13 cellular contexts compared by ENCODE assay signal in the genomic region with DNA sequence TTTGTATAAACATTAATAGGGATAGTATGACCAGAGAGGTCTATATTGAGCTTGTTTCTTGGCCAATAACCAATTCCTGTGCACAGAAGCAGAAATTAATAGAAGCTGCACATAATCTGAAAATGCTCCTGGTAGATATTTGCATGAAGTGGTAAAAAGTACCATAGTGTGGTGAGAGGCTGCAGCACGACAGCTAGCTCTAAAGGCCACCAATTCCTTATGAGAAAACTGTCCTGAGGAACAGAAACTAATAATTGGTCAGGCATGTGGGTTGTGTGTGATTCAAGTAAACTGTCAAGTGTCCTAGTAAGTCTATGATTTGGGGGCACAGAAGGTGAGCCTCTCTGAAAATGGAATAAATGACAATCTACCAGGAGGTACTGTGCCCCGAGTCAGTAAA. TPM values are rescaled to one million over a fixed set of nuclear protein-coding genes. Genes with fewer than 3 reads are reported as not detected.
DNase-seq lines count a peak whose midpoint lies in the region; ATAC-seq and TF ChIP-seq lines count a peak whose summit lies in the region.
"Had no signal": no experiment of that assay in that cellular context is flagged by ENCODE, and none has a peak within 500 bp of the region (broad histone marks: within the 10 kb centered on the region; RNA-seq: fewer than 3 reads in every experiment).

No MANE protein-coding gene starts in this region.

- no peaks in the 10 kb centered on the region for H3K9me2 ChIP-seq in PC-9 (ENCODE audit: insufficient read depth)

- H3K36me3 Mint-ChIP-seq in activated naive CD4-positive, alpha-beta T cell treated with anti-CD3 and anti-CD28 coated beads, Interleukin-2, amount 50 U/mL, for 72 hours: no peaks in the 10 kb centered on the region

- H3K27me3 ChIP-seq in prostate gland (replicated peaks; ENCODE audit: insufficient read depth): no peaks in the 10 kb centered on the region
- H3K27me3 ChIP-seq in PC-9 (ENCODE audit: insufficient read depth, low read depth): no peaks in the 10 kb centered on the region

- H3K9me3 ChIP-seq in prostate gland: no peaks in the 10 kb centered on the region
- H3K9me3 ChIP-seq in PC-9 (ENCODE audit: insufficient read depth, low read depth): no peaks in the 10 kb centered on the region

- POLR2A ChIA-PET in PC-9 (lab: Charles Lee; ENCODE audit: unreplicated experiment): interaction anchor here (0.6 kb wide), 2 partner anchors 119 to 1221 kb away, joined by 4 read pairs; no protein-coding TSS in a partner anchor

- H3K9me3 Mint-ChIP-seq in activated naive CD4-positive, alpha-beta T cell treated with anti-CD3 and anti-CD28 coated beads, Interleukin-2, amount 50 U/mL, for 72 hours: peaks cover 3 to 4% of the 10 kb centered on the region in 2 donors

- WGBS in prostate gland: 41% methylated on average over 2 of the region's 2 CpGs

- no peaks in the 10 kb centered on the region for H3K4me1 ChIP-seq in prostate gland (replicated peaks)
- peaks cover 3% of the 10 kb centered on the region; the same call in 1 of the 2 replicates for H3K4me1 ChIP-seq in PC-9 (replicated peaks; ENCODE audit: insufficient read depth)

- H3K27ac ChIP-seq in prostate gland (peak overlapping the region; percentile 14 to 31), PC-9 (no peak overlapping the region)
- H3K27ac ChIP-seq: skin epidermis had no signal

- BruUV-seq in PC-9 (replicated peaks; lab: Mats Ljungman, UMichigan): no TSS peak

- ATAC-seq in GM19025 (IDR thresholded peaks at IDR 0.05; ENCODE audit: low read depth, unreplicated experiment) (peak; percentile 98), GM21723 (IDR thresholded peaks at IDR 0.05; ENCODE audit: unreplicated experiment) (peak; percentile 98), HG03135 (IDR thresholded peaks at IDR 0.05; ENCODE audit: unreplicated experiment) (peak; percentile 98)
- no peak for ATAC-seq in activated naive CD4-positive, alpha-beta T cell treated with anti-CD3 and anti-CD28 coated beads, Interleukin-2, amount 50 U/mL, for 72 hours

- H4K20me1 ChIP-seq in PC-9 (ENCODE audit: insufficient read depth): no peaks in the 10 kb centered on the region

- H3K79me2 ChIP-seq in PC-9 (ENCODE audit: low read depth): no peaks in the 10 kb centered on the region

- DNase-seq in prostate gland (ENCODE audit: low spot score) (no peak), PC-9 (no peak)
- no peak for DNase-seq in activated CD4-positive, alpha-beta T cell treated with anti-CD3 and anti-CD28 coated beads, Interleukin-2, amount 50 U/mL, for 48 hours
- no peak for DNase-seq in activated naive CD4-positive, alpha-beta T cell treated with anti-CD3 and anti-CD28 coated beads, Interleukin-2, amount 50 U/mL, for 72 hours (ENCODE audit: low spot score in 2 of 2)
- DNase-seq: activated CD4-positive, alpha-beta T cell treated with anti-CD3 and anti-CD28 coated beads for 48 hours; activated naive CD4-positive, alpha-beta T cell; cerebellar nuclear complex; kidney; SIG-M5 had no signal

- no peak overlapping the region for H3K4me2 ChIP-seq in PC-9

- CTCF ChIA-PET in PC-9 (lab: Charles Lee): no interaction called here

- TF ChIP-seq CTCF in prostate gland (IDR thresholded peaks at IDR 0.05) (no peak), PC-9 (conservative IDR thresholded peaks at IDR 0.05) (no peak)

- no peaks in the 10 kb centered on the region for H3K36me3 ChIP-seq in prostate gland
- H3K36me3 ChIP-seq in PC-9 (ENCODE audit: low read depth): no peaks in the 10 kb centered on the region

- no peak overlapping the region for H3K4me3 ChIP-seq in prostate gland
- no peak overlapping the region for H3K4me3 ChIP-seq in PC-9
- H3K4me3 ChIP-seq: skin epidermis had no signal

- intact Hi-C loops in prostate gland (cut with DNase I) (no loop called here), PC-9 (cut with micrococcal nuclease; ENCODE audit: unreplicated experiment) (no loop called here)

- no peak overlapping the region for H2AFZ ChIP-seq in PC-9

- TF ChIP-seq POLR2A in prostate gland (IDR thresholded peaks at IDR 0.05): no peak

- H3F3A ChIP-seq in PC-9 (ENCODE audit: insufficient read depth, low read depth): no peaks in the 10 kb centered on the region

- no peak overlapping the region for H3K27ac Mint-ChIP-seq in activated naive CD4-positive, alpha-beta T cell treated with anti-CD3 and anti-CD28 coated beads, Interleukin-2, amount 50 U/mL, for 72 hours

RNA-seq across cellular contexts. Expression of a gene that starts 51.5 kb away (rescaled TPM):
- 1 to 10 TPM in 1 of 2 donors, not detected in 1; 2.9 TPM for total RNA-seq in prostate gland
- total RNA-seq in PC-9 (2021): not detected in 2 replicates
- not detected for total RNA-seq in activated naive CD4-positive, alpha-beta T cell treated with anti-CD3 and anti-CD28 coated beads, Interleukin-2, amount 50 U/mL, for 72 hours

Comparison
In these comparisons a context has a peak if more than half of its experiments do, and no peak if none do; other contexts are left out.
1. ATAC-seq: peak in GM19025 (single experiment), GM21723 (single experiment) and HG03135 (single experiment); none in activated naive CD4-positive, alpha-beta T cell treated with anti-CD3 and anti-CD28 coated beads, Interleukin-2, amount 50 U/mL, for 72 hours (0 of 2).